Comparison of ENCODE assay signal across 8 cellular contexts in the genomic region with DNA sequence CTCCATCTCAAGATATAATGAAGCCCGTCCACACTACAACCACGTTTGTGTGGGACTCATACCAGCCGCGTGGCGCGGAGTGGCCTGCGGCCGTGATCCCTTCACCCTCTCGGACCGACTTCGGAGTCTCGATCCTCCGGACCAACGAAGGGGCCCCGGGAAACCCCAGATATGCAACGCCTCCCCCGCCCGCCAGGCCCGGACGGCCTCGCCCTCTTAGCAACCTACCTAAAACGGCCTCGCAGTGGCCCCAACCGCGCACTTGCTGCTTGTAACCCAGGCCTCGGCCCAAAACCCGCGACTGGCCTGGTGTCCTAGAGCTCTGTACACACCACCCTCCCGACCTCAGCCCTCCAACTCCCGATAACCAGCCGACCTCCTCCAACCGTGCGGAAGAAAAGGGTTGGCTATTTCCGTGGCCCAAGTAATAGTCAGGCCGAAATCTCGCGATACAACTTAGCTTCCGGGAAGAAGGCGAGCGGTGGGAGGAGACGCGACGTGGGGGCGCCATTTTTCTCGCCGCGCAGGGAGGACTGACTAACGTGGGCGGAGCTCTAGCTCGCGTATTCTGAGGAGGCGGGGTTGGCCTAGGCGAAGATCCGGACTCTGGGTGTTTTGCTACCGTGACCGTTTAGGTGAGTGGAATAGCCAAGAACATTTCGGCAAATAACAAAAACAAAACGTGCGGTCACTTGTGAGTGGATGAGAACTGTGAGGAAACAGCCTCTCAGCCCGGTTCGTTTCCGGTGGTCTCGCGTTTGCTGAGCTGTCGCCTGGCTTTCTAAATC. TPM values are rescaled to one million over a fixed set of nuclear protein-coding genes. Genes with fewer than 3 reads are reported as not detected.
DNase-seq lines count a peak whose midpoint lies in the region; ATAC-seq, FAIRE-seq and TF ChIP-seq lines count a peak whose summit lies in the region.

A gene (plus strand): TSS at position 579 of the 788 bp plus-strand sequence. CDS start 5,722 bp downstream, outside the sequence.
A gene with protein sequence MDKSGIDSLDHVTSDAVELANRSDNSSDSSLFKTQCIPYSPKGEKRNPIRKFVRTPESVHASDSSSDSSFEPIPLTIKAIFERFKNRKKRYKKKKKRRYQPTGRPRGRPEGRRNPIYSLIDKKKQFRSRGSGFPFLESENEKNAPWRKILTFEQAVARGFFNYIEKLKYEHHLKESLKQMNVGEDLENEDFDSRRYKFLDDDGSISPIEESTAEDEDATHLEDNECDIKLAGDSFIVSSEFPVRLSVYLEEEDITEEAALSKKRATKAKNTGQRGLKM (minus strand): TSS at position 402 of the 788 bp plus-strand sequence. CDS start 2,191 bp downstream, outside the sequence.

- H3K27ac ChIP-seq in VCaP: peak within 1 kb of the TSS; percentile 99
- peak within 1 kb of the TSS; percentile 96 to 97 for H3K27ac ChIP-seq in breast epithelium
- H3K27ac ChIP-seq in iPS-20b (ENCODE audit: low read length): peak within 1 kb of the TSS; percentile 93
- peak within 1 kb of the TSS; percentile 93 to 96 for H3K27ac ChIP-seq in small intestine (ENCODE audit: low read depth in 1 of 2, low read length in 1 of 2)

- intact Hi-C loops in breast epithelium (cut with DNase I; ENCODE audit: low total_unique reads): no loop called here

- no peaks in the 10 kb centered on the region for H3K27me3 ChIP-seq in breast epithelium
- H3K27me3 ChIP-seq in iPS-20b (ENCODE audit: insufficient read depth, low read length): no peaks in the 10 kb centered on the region
- no peaks in the 10 kb centered on the region for H3K27me3 ChIP-seq in small intestine (ENCODE audit: control insufficient read depth in 2 of 2, insufficient read depth in 2 of 2, low read length in 2 of 2)

- H3K9me3 ChIP-seq in breast epithelium (no peaks in the 10 kb centered on the region), iPS-20b (ENCODE audit: insufficient read depth, low read depth, low read length) (no peaks in the 10 kb centered on the region), small intestine (ENCODE audit: control insufficient read depth, low read depth) (no peaks in the 10 kb centered on the region)

- H3K4me3 ChIP-seq in breast epithelium: peak within 1 kb of the TSS; percentile 87 to 91 (median 90)
- H3K4me3 ChIP-seq in iPS-20b (ENCODE audit: low read length): peak within 1 kb of the TSS; percentile 99
- H3K4me3 ChIP-seq in small intestine (ENCODE audit: low read depth in 1 of 2, low read length in 2 of 2): peak within 1 kb of the TSS; percentile 74 to 88

- peaks cover 0 to 22% of the 10 kb centered on the region in 2 donors for H3K4me1 ChIP-seq in breast epithelium
- H3K4me1 ChIP-seq in iPS-20b (ENCODE audit: insufficient read depth, low read length): peaks cover 14% of the 10 kb centered on the region
- H3K4me1 ChIP-seq in small intestine (ENCODE audit: control insufficient read depth in 2 of 2, insufficient read depth in 1 of 2, low read depth in 1 of 2, low read length in 1 of 2): peaks cover 5 to 12% of the 10 kb centered on the region in 2 donors

- DNase-seq in ACHN (peak; percentile 97), NCI-H2196 treated with DMSO at 0.1 percent for 48 hours (lab: John Stamatoyannopoulos, UW; ENCODE audit: unreplicated experiment) (peak; percentile 94), breast epithelium (ENCODE audit: low spot score in 2 of 2) (peak; percentile 96 to 98), small intestine (peak; percentile 99)

- H3K9ac ChIP-seq in iPS-20b (ENCODE audit: low read depth, low read length): peak within 1 kb of the TSS; percentile 100

- TF ChIP-seq POLR2A in breast epithelium (IDR thresholded peaks at IDR 0.05): peak; percentile 80

- TF ChIP-seq CTCF in VCaP (conservative IDR thresholded peaks at IDR 0.05) (no peak), breast epithelium (IDR thresholded peaks at IDR 0.05) (peak in 2 of 3 donors; percentile 33)

- FAIRE-seq in small intestine (lab: Jason Lieb, UNC): no peak

- ATAC-seq in GM18870 (IDR thresholded peaks at IDR 0.05; ENCODE audit: unreplicated experiment) (peak; percentile 81), HG03135 (IDR thresholded peaks at IDR 0.05; ENCODE audit: unreplicated experiment) (peak; percentile 91)

- 0 to 1% (median 0%) methylated on average over 63 to 65 of the region's 65 CpGs for WGBS in small intestine, 3 donors

- peaks cover 7% of the 10 kb centered on the region for H3K36me3 ChIP-seq in breast epithelium
- peaks cover 43% of the 10 kb centered on the region for H3K36me3 ChIP-seq in iPS-20b (ENCODE audit: insufficient read depth, low read depth, low read length)
- H3K36me3 ChIP-seq in small intestine (ENCODE audit: control insufficient read depth in 2 of 2, insufficient read depth in 2 of 2, low read length in 2 of 2): peaks cover 4 to 6% of the 10 kb centered on the region in 2 donors

- in situ Hi-C loops in ACHN (cut with HindIII; ENCODE audit: low pct_ligation_motif_present, low pct_unique_long_range_greater_than_20kb, low sequenced_read_pairs): no loop called here

RNA-seq across cellular contexts. Expression of the first gene that starts in this region (rescaled TPM):
- 10 to 100 TPM; 32.8 to 53.7 (median 53.1) TPM for total RNA-seq in breast epithelium
- 10 to 100 TPM; 26.3 to 81.0 (median 43.5) TPM for polyA plus RNA-seq in small intestine

RNA-seq across cellular contexts. Expression of the second gene that starts in this region (rescaled TPM):
- total RNA-seq in breast epithelium: 100 to 1,000 TPM in 2 of 3 donors, 10 to 100 TPM in 1; 91.5 to 172 (median 154) TPM
- 10 to 100 TPM; 45.9 to 73.5 (median 66.2) TPM for polyA plus RNA-seq in small intestine

Comparison
In these comparisons a context has a peak if more than half of its experiments do, and no peak if none do; other contexts are left out.
1. Peak in every context shown above with its lines: DNase-seq, ATAC-seq, H3K4me3 ChIP-seq and H3K27ac ChIP-seq.